In genomic region chr1:246093230-246093629, GRCh38 we compare ENCODE assay signal across 35 cellular contexts.
"Had no signal": no experiment of that assay in that cellular context is flagged by ENCODE, and none has a peak within 500 bp of the region (broad histone marks: within the 10 kb centered on the region; RNA-seq: fewer than 3 reads in every experiment).

No MANE protein-coding gene starts in this region.

- H3K4me3 ChIP-seq: MG63 had no signal

- H3K36me3 ChIP-seq: MG63 had no signal

- DNase-seq: Karpas-422, Kasumi-1, MG63, MM.1S, NCI-H1048, NCI-H1092, NCI-H1092 treated with DMSO at 0.1 percent for 48 hours, NCI-H1105, NCI-H1105 treated with DMSO at 0.1 percent for 48 hours, NCI-H1417, NCI-H1417 treated with DMSO at 0.1 percent for 48 hours, NCI-H1436, NCI-H1436 treated with DMSO at 0.1 percent for 48 hours, NCI-H146, NCI-H1694, NCI-H1694 treated with DMSO at 0.1 percent for 48 hours, NCI-H187, NCI-H187 treated with DMSO at 0.1 percent for 48 hours, NCI-H1930, NCI-H2029, NCI-H2029 treated with DMSO at 0.1 percent for 48 hours, NCI-H2081, NCI-H2081 treated with DMSO at 0.1 percent for 48 hours, NCI-H2107, NCI-H2171, NCI-H2171 treated with DMSO at 0.1 percent for 48 hours, NCI-H2227 treated with DMSO at 0.1 percent for 48 hours, NCI-H226, NCI-H345, NCI-H446, NCI-H446 treated with DMSO at 0.1 percent for 48 hours, NCI-H510A, NCI-H510A treated with DMSO at 0.1 percent for 48 hours, NCI-H524, NCI-H524 treated with DMSO at 0.1 percent for 48 hours had no signal

- H3K9me3 ChIP-seq: MG63 had no signal

- H3K27me3 ChIP-seq: MG63 had no signal
